Comparison of ENCODE assay signal across 10 cellular contexts in the genomic region with DNA sequence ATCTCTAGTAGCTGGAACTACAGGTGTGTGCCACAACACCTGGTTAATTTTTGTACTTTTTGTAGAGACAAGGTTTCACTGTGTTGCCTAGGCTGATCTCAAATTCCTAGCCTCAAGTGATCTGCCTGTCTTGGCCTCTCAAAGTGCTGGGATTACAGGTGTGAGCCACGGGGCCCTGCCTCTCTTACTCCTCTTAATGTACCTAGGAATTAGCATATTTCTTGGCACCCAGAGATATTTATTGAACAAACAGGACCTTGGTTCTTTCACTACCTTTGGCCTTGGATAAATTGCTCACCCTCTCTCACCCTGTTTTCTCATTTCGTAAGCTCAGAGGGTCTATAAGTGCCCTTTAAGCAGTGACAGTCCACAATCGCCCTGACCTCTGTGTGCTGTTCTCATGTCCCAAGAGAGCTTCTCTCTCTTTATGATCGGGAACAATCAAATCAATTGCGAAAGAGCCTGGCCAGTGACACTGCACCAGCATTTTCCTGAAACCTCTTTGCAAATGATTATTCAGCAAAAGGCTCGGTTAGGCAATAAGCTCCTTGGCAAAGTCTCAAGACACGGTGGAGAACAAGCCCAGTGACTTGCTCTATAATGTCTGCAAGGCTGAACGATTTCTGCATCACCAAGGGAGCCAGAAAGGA.
A peak's percentile ranks its signal among the peaks of the same experiment; 100 is the strongest.
DNase-seq lines count a peak whose midpoint lies in the region; ATAC-seq and TF ChIP-seq lines count a peak whose summit lies in the region.
"Had no signal": no experiment of that assay in that cellular context is flagged by ENCODE, and none has a peak within 500 bp of the region (broad histone marks: within the 10 kb centered on the region; RNA-seq: fewer than 3 reads in every experiment).

No MANE protein-coding gene starts in this region.

- no peaks in the 10 kb centered on the region for H3K27me3 Mint-ChIP-seq in activated T-cell treated with anti-CD3 and anti-CD28 coated beads, Interleukin-2, amount 50 U/mL, for 72 hours (ENCODE audit: low read depth)

- dilution Hi-C loops in mammary epithelial cell (cut with HindIII; ENCODE audit: low sequenced_read_pairs): no loop called here

- no peaks in the 10 kb centered on the region for H3K27me3 ChIP-seq in mammary epithelial cell (ENCODE audit: insufficient read depth, low read length)
- H3K27me3 ChIP-seq in upper lobe of right lung: no peaks in the 10 kb centered on the region
- H3K27me3 ChIP-seq: uterus had no signal

- in situ Hi-C loops in mammary epithelial cell (cut with MboI; ENCODE audit: low sequenced_read_pairs in 2 of 2): loop anchor here (5.0 to 25.0 kb wide), 3 partner anchors 219 to 819 kb away; no protein-coding TSS in a partner anchor

- H2AFZ ChIP-seq in mammary epithelial cell (ENCODE audit: low read depth, low read length): no peak overlapping the region

- H3K4me3 Mint-ChIP-seq in activated T-cell treated with anti-CD3 and anti-CD28 coated beads, Interleukin-2, amount 50 U/mL, for 72 hours: no peak overlapping the region

- H3K9me3 ChIP-seq in mammary epithelial cell (replicated peaks; ENCODE audit: insufficient read depth, low read length) (no peaks in the 10 kb centered on the region), upper lobe of right lung (no peaks in the 10 kb centered on the region)
- H3K9me3 ChIP-seq: uterus had no signal

- no peaks in the 10 kb centered on the region for H4K20me1 ChIP-seq in mammary epithelial cell (ENCODE audit: insufficient read depth, low read length)

- BruUV-seq in mammary epithelial cell (replicated peaks; lab: Mats Ljungman, UMichigan): no TSS peak

- H3K4me1 ChIP-seq in mammary epithelial cell (ENCODE audit: insufficient read depth, low read length): no peaks in the 10 kb centered on the region
- H3K4me1 ChIP-seq in upper lobe of right lung: peaks cover 9% of the 10 kb centered on the region
- H3K4me1 ChIP-seq: uterus had no signal

- TF ChIP-seq CTCF in mammary epithelial cell (conservative IDR thresholded peaks at IDR 0.05 in 1 of 2, IDR thresholded peaks at IDR 0.05 in 1 of 2; ENCODE audit: extremely low read depth in 1 of 2, insufficient read depth in 1 of 2, low read depth in 1 of 2, low read length in 2 of 2) (no peak), lower leg skin (IDR thresholded peaks at IDR 0.05) (no peak), upper lobe of right lung (IDR thresholded peaks at IDR 0.05) (no peak)

- intact Hi-C loops in mammary epithelial cell (cut with micrococcal nuclease) (loop anchor here (2.0 kb wide), 2 partner anchors 327 to 681 kb away; no protein-coding TSS in a partner anchor), lower leg skin (cut with DNase I; ENCODE audit: low total_unique reads) (loop anchor here (10.0 kb wide), 2 partner anchors 211 to 681 kb away; no protein-coding TSS in a partner anchor), upper lobe of right lung (cut with DNase I) (no loop called here)

- ATAC-seq in activated T-cell treated with anti-CD3 and anti-CD28 coated beads, Interleukin-2, amount 50 U/mL, for 72 hours (replicated peaks in 1 of 2): no peak
- peak; percentile 89 for ATAC-seq in upper lobe of right lung

- peaks cover 10 to 27% of the 10 kb centered on the region in 2 donors for H3K36me3 Mint-ChIP-seq in activated T-cell treated with anti-CD3 and anti-CD28 coated beads, Interleukin-2, amount 50 U/mL, for 72 hours (ENCODE audit: insufficient read depth in 2 of 2)

- no peak for TF ChIP-seq POLR2A in lower leg skin (IDR thresholded peaks at IDR 0.05)

- H3K36me3 ChIP-seq in mammary epithelial cell (ENCODE audit: insufficient read depth, low read length) (no peaks in the 10 kb centered on the region), upper lobe of right lung (peaks cover 6% of the 10 kb centered on the region)
- H3K36me3 ChIP-seq: uterus had no signal

- H3K9me3 Mint-ChIP-seq in activated T-cell treated with anti-CD3 and anti-CD28 coated beads, Interleukin-2, amount 50 U/mL, for 72 hours: no peaks in the 10 kb centered on the region

- 24% methylated on average over 8 of the region's 8 CpGs for WGBS in mammary epithelial cell (ENCODE audit: low coverage, missing lambda C conversion rate)
- WGBS in lower leg skin, 2 donors: 24 to 31% methylated on average over 8 of the region's 8 CpGs

- H3K4me3 ChIP-seq in mammary epithelial cell (replicated peaks in 1 of 3; ENCODE audit: insufficient read depth in 1 of 3, low read depth in 2 of 3, low read length in 3 of 3) (no peak overlapping the region), lower leg skin (ENCODE audit: low read depth, poor library complexity, severe bottlenecking) (no peak overlapping the region), upper lobe of right lung (no peak overlapping the region)
- H3K4me3 ChIP-seq: uterus had no signal

- no peak overlapping the region for H3K27ac ChIP-seq in mammary epithelial cell (ENCODE audit: insufficient read depth, low read depth, low read length)
- H3K27ac ChIP-seq in upper lobe of right lung: peak overlapping the region; percentile 39
- H3K27ac ChIP-seq: uterus had no signal

- no peaks in the 10 kb centered on the region for H3K4me1 Mint-ChIP-seq in activated T-cell treated with anti-CD3 and anti-CD28 coated beads, Interleukin-2, amount 50 U/mL, for 72 hours (ENCODE audit: low read depth)

- no peaks in the 10 kb centered on the region for H3K79me2 ChIP-seq in mammary epithelial cell (ENCODE audit: insufficient read depth, low read length)

- H3K9ac ChIP-seq in mammary epithelial cell (ENCODE audit: insufficient read depth, low read length): no peak overlapping the region

- no peak overlapping the region for H3K4me2 ChIP-seq in mammary epithelial cell (ENCODE audit: insufficient read depth, low read depth, low read length)

- CTCF ChIA-PET in mammary epithelial cell (lab: Charles Lee; ENCODE audit: low non-redundant PET): interaction anchor here (0.5 kb wide), 1 partner anchor 680 kb away, joined by 3 read pairs; no protein-coding TSS in a partner anchor

- DNase-seq in activated T-cell treated with anti-CD3 and anti-CD28 coated beads, Interleukin-2, amount 50 U/mL, for 72 hours: no peak
- DNase-seq in activated T-cell treated with anti-CD3 and anti-CD28 coated beads for 4 hours: no peak
- DNase-seq in mammary epithelial cell: peak; percentile 14
- DNase-seq in lower leg skin (ENCODE audit: low spot score in 2 of 2): peak; percentile 92 to 93
- DNase-seq in upper lobe of right lung: no peak
- DNase-seq in NCI-H1417 (lab: John Stamatoyannopoulos, UW): no peak
- no peak for DNase-seq in stimulated activated CD4-positive, alpha-beta T cell treated with anti-CD3 and anti-CD28 coated beads, Interleukin-2, amount 100 ng/mL, for 48 hours
- DNase-seq in activated CD4-positive, alpha-beta T cell treated with anti-CD3 and anti-CD28 coated beads for 4 hours: no peak
- DNase-seq: NCI-H345 had no signal

- H3K27ac Mint-ChIP-seq in activated T-cell treated with anti-CD3 and anti-CD28 coated beads, Interleukin-2, amount 50 U/mL, for 72 hours: peak overlapping the region; percentile 5

Comparison
In these comparisons a context has a peak if more than half of its experiments do, and no peak if none do; other contexts are left out.
1. DNase-seq: peak in mammary epithelial cell (single experiment) and lower leg skin (2 of 2); none in activated T-cell treated with anti-CD3 and anti-CD28 coated beads, Interleukin-2, amount 50 U/mL, for 72 hours (0 of 2), activated T-cell treated with anti-CD3 and anti-CD28 coated beads for 4 hours (single experiment), upper lobe of right lung (single experiment), NCI-H1417 (0 of 3), stimulated activated CD4-positive, alpha-beta T cell treated with anti-CD3 and anti-CD28 coated beads, Interleukin-2, amount 100 ng/mL, for 48 hours (0 of 2) and activated CD4-positive, alpha-beta T cell treated with anti-CD3 and anti-CD28 coated beads for 4 hours (0 of 2).